ENCODE assay signal across 19 cellular contexts in the genomic region with DNA sequence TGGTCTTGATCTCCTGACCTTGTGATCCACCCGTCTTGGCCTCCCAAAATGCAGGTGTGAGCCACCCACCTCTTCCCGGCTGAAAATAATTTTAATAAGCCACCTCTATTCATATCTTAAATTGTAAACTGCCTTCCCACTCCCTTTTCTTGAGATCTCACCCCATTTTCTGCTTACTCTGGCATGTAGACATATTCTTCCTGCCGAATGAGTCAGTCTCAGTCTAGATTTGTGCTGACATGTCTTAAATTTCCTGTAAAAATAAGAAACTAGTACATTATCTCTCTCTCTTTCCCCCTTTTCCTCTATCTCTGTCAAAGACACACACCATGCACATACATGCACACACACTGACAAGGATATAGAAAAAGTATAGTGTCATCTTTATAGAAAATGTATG.
DNase-seq lines count a peak whose midpoint lies in the region; ATAC-seq and TF ChIP-seq lines count a peak whose summit lies in the region.
"Had no signal": no experiment of that assay in that cellular context is flagged by ENCODE, and none has a peak within 500 bp of the region (broad histone marks: within the 10 kb centered on the region; RNA-seq: fewer than 3 reads in every experiment).

No MANE protein-coding gene starts in this region.

- no peaks in the 10 kb centered on the region for H3K36me3 ChIP-seq in brain microvascular endothelial cell (replicated peaks)
- H3K36me3 ChIP-seq in smooth muscle cell (ENCODE audit: low read depth), result no peaks in the 10 kb centered on the region
- H3K36me3 ChIP-seq in CD4-positive, alpha-beta memory T cell (ENCODE audit: insufficient read depth, low read length), result no peaks in the 10 kb centered on the region
- no peaks in the 10 kb centered on the region for H3K36me3 ChIP-seq in endodermal cell (ENCODE audit: control insufficient read depth, insufficient read depth, low read length)
- H3K36me3 ChIP-seq: BLaER1, esophagus squamous epithelium, spleen, tibial nerve had no signal

- no peaks in the 10 kb centered on the region for H3K79me2 ChIP-seq in smooth muscle cell (ENCODE audit: low read depth)

- intact Hi-C loops in left ventricle myocardium superior (cut with micrococcal nuclease), result no loop called here
- intact Hi-C loops in CD4-positive, alpha-beta memory T cell (cut with micrococcal nuclease), result no loop called here

- DNase-seq in LHCN-M2 (ENCODE audit: low read depth), result peak; percentile 59
- peak; percentile 24 for DNase-seq in brain microvascular endothelial cell
- no peak for DNase-seq in left ventricle myocardium superior
- DNase-seq in smooth muscle cell (lab: John Stamatoyannopoulos, UW; ENCODE audit: unreplicated experiment), result no peak
- no peak for DNase-seq in CD4-positive, alpha-beta memory T cell
- DNase-seq in endodermal cell, result no peak
- no peak for DNase-seq in KG1 (lab: John Stamatoyannopoulos, UW)
- DNase-seq: activated naive CD8-positive, alpha-beta T cell treated with anti-CD3 and anti-CD28 coated beads for 36 hours; activated T-cell treated with anti-CD3 and anti-CD28 coated beads, Interleukin-2, amount 50 U/mL, for 4 hours; DMS 273 treated with DMSO at 0.1 percent for 48 hours; esophagus squamous epithelium; left cardiac atrium; NCI-H774; occipital lobe; spleen had no signal

- TF ChIP-seq CTCF in brain microvascular endothelial cell (IDR thresholded peaks at IDR 0.05; ENCODE audit: low read depth, low read length, missing control alignments), result no peak
- TF ChIP-seq CTCF in smooth muscle cell (IDR thresholded peaks at IDR 0.05; ENCODE audit: borderline replicate concordance, insufficient read depth, poor library complexity, severe bottlenecking), result no peak
- TF ChIP-seq CTCF in endodermal cell (conservative IDR thresholded peaks at IDR 0.05), result no peak

- peak overlapping the region; percentile 83 for H2AFZ ChIP-seq in smooth muscle cell (ENCODE audit: low read depth)

- H3K4me1 ChIP-seq in smooth muscle cell (ENCODE audit: low read depth) (peaks cover 6% of the 10 kb centered on the region), endodermal cell (ENCODE audit: control insufficient read depth, insufficient read depth, low read length) (no peaks in the 10 kb centered on the region)
- no peaks in the 10 kb centered on the region for H3K4me1 ChIP-seq in CD4-positive, alpha-beta memory T cell (ENCODE audit: insufficient read depth, low read length)
- H3K4me1 ChIP-seq: BLaER1, spleen had no signal

- no peaks in the 10 kb centered on the region for H4K20me1 ChIP-seq in smooth muscle cell (ENCODE audit: low read depth)
- H4K20me1 ChIP-seq: BLaER1 had no signal

- H3K4me2 ChIP-seq in smooth muscle cell, result peak overlapping the region; percentile 32
- H3K4me2 ChIP-seq: BLaER1 had no signal

- no peak overlapping the region for H3K27ac ChIP-seq in brain microvascular endothelial cell
- H3K27ac ChIP-seq in smooth muscle cell (ENCODE audit: low read depth), result peak overlapping the region; percentile 69
- H3K27ac ChIP-seq in CD4-positive, alpha-beta memory T cell (ENCODE audit: low read depth, low read length), result no peak overlapping the region
- H3K27ac ChIP-seq in endodermal cell (ENCODE audit: low read depth, low read length), result no peak overlapping the region
- H3K27ac ChIP-seq: BLaER1, spleen, tibial nerve had no signal

- no peak overlapping the region for H3K27ac Mint-ChIP-seq in CD4-positive, alpha-beta memory T cell
- H3K27ac Mint-ChIP-seq in endodermal cell, result no peak overlapping the region
- H3K27ac Mint-ChIP-seq: activated naive CD8-positive, alpha-beta T cell treated with anti-CD3 and anti-CD28 coated beads for 36 hours; stimulated activated memory B cell treated with anti-CD40 and anti-IgM and Interleukin-4, amounts not matched to agents 10 μg/mL and 1 μg/mL and 100 μg/mL, for 72 hours had no signal

- 37% methylated on average over 3 of the region's 3 CpGs for WGBS in smooth muscle cell (ENCODE audit: low lambda C conversion rate)
- 81 to 91% methylated on average over 3 of the region's 3 CpGs for whole genome bisulfite sequencing in endodermal cell (ENCODE audit: insufficient coverage in 1 of 2, insufficient read length in 1 of 2), 2 experiments

- H3K27me3 Mint-ChIP-seq in CD4-positive, alpha-beta memory T cell, result peaks cover 7 to 18% of the 10 kb centered on the region in 2 donors
- no peaks in the 10 kb centered on the region for H3K27me3 Mint-ChIP-seq in endodermal cell (ENCODE audit: insufficient read depth)

- H3K4me1 Mint-ChIP-seq in CD4-positive, alpha-beta memory T cell, result no peaks in the 10 kb centered on the region
- H3K4me1 Mint-ChIP-seq in endodermal cell, result no peaks in the 10 kb centered on the region
- H3K4me1 Mint-ChIP-seq: stimulated activated memory B cell treated with anti-CD40 and anti-IgM and Interleukin-4, amounts not matched to agents 10 μg/mL and 1 μg/mL and 100 μg/mL, for 72 hours had no signal

- in situ Hi-C loops in brain microvascular endothelial cell (cut with HindIII; ENCODE audit: low pct_ligation_motif_present, low sequenced_read_pairs), result no loop called here

- H3K27me3 ChIP-seq in brain microvascular endothelial cell (replicated peaks) (no peaks in the 10 kb centered on the region), smooth muscle cell (ENCODE audit: low read depth) (no peaks in the 10 kb centered on the region), endodermal cell (ENCODE audit: control insufficient read depth, insufficient read depth, low read length, poor library complexity, severe bottlenecking) (no peaks in the 10 kb centered on the region)
- H3K27me3 ChIP-seq in CD4-positive, alpha-beta memory T cell (ENCODE audit: insufficient read depth, low read length), result no peaks in the 10 kb centered on the region
- H3K27me3 ChIP-seq: BLaER1, esophagus squamous epithelium, tibial nerve had no signal

- H3K9me3 ChIP-seq in smooth muscle cell (replicated peaks; ENCODE audit: low read depth) (no peaks in the 10 kb centered on the region), endodermal cell (ENCODE audit: control insufficient read depth, low read length) (no peaks in the 10 kb centered on the region)
- no peaks in the 10 kb centered on the region for H3K9me3 ChIP-seq in CD4-positive, alpha-beta memory T cell (ENCODE audit: control insufficient read depth in 1 of 2, low read length in 2 of 2)
- H3K9me3 ChIP-seq: BLaER1, esophagus squamous epithelium, spleen, tibial nerve had no signal

- CTCF ChIA-PET in CD4-positive, alpha-beta memory T cell (lab: Charles Lee; ENCODE audit: partially characterized antibody), result no interaction called here

- POLR2A ChIA-PET in CD4-positive, alpha-beta memory T cell (lab: Charles Lee; ENCODE audit: partially characterized antibody), result no interaction called here

- H3K9me3 Mint-ChIP-seq in CD4-positive, alpha-beta memory T cell, result peaks cover 0 to 5% (median 0%) of the 10 kb centered on the region in 8 donors
- H3K9me3 Mint-ChIP-seq in endodermal cell, result peaks cover 1% of the 10 kb centered on the region
- H3K9me3 Mint-ChIP-seq: activated naive CD8-positive, alpha-beta T cell treated with anti-CD3 and anti-CD28 coated beads for 36 hours; activated T-cell treated with anti-CD3 and anti-CD28 coated beads, Interleukin-2, amount 50 U/mL, for 4 hours; stimulated activated memory B cell treated with anti-CD40 and anti-IgM and Interleukin-4, amounts not matched to agents 10 μg/mL and 1 μg/mL and 100 μg/mL, for 72 hours had no signal

- no peaks in the 10 kb centered on the region for H3K36me3 Mint-ChIP-seq in CD4-positive, alpha-beta memory T cell
- no peaks in the 10 kb centered on the region for H3K36me3 Mint-ChIP-seq in endodermal cell (ENCODE audit: low read depth)
- H3K36me3 Mint-ChIP-seq: activated naive CD8-positive, alpha-beta T cell treated with anti-CD3 and anti-CD28 coated beads for 36 hours; stimulated activated memory B cell treated with anti-CD40 and anti-IgM and Interleukin-4, amounts not matched to agents 10 μg/mL and 1 μg/mL and 100 μg/mL, for 72 hours had no signal

- no peak overlapping the region for H3K4me3 Mint-ChIP-seq in CD4-positive, alpha-beta memory T cell
- H3K4me3 Mint-ChIP-seq in endodermal cell, result no peak overlapping the region
- H3K4me3 Mint-ChIP-seq: activated naive CD8-positive, alpha-beta T cell treated with anti-CD3 and anti-CD28 coated beads for 36 hours; activated T-cell treated with anti-CD3 and anti-CD28 coated beads, Interleukin-2, amount 50 U/mL, for 4 hours; stimulated activated memory B cell treated with anti-CD40 and anti-IgM and Interleukin-4, amounts not matched to agents 10 μg/mL and 1 μg/mL and 100 μg/mL, for 72 hours had no signal

- no peak overlapping the region for H3K4me3 ChIP-seq in brain microvascular endothelial cell (ENCODE audit: low read depth, low read length)
- no peak overlapping the region for H3K4me3 ChIP-seq in smooth muscle cell
- H3K4me3 ChIP-seq in CD4-positive, alpha-beta memory T cell (ENCODE audit: low read length in 2 of 2), result no peak overlapping the region
- no peak overlapping the region for H3K4me3 ChIP-seq in endodermal cell (ENCODE audit: low read length)
- H3K4me3 ChIP-seq: BLaER1, spleen, tibial nerve had no signal

- H3K9ac ChIP-seq in smooth muscle cell (ENCODE audit: low read depth) (no peak overlapping the region), endodermal cell (ENCODE audit: extremely low read depth, low read length, poor library complexity, severe bottlenecking) (no peak overlapping the region)
- H3K9ac ChIP-seq: BLaER1 had no signal

- ATAC-seq in left ventricle myocardium superior, result peak; percentile 44
- ATAC-seq: activated T-cell treated with anti-CD3 and anti-CD28 coated beads, Interleukin-2, amount 50 U/mL, for 4 hours; HCT116; stimulated activated memory B cell treated with anti-CD40 and anti-IgM and Interleukin-4, amounts not matched to agents 10 μg/mL and 1 μg/mL and 100 μg/mL, for 72 hours had no signal

- peaks cover 15% of the 10 kb centered on the region for H3F3A ChIP-seq in smooth muscle cell (ENCODE audit: low read depth)

Comparison
In these comparisons a context has a peak if more than half of its experiments do, and no peak if none do; other contexts are left out.
1. DNase-seq: peak in LHCN-M2 (single experiment) and brain microvascular endothelial cell (single experiment); none in left ventricle myocardium superior (single experiment), smooth muscle cell (single experiment), CD4-positive, alpha-beta memory T cell (0 of 5), endodermal cell (single experiment) and KG1 (single experiment).